18 cellular contexts compared by ENCODE assay signal in the genomic region with DNA sequence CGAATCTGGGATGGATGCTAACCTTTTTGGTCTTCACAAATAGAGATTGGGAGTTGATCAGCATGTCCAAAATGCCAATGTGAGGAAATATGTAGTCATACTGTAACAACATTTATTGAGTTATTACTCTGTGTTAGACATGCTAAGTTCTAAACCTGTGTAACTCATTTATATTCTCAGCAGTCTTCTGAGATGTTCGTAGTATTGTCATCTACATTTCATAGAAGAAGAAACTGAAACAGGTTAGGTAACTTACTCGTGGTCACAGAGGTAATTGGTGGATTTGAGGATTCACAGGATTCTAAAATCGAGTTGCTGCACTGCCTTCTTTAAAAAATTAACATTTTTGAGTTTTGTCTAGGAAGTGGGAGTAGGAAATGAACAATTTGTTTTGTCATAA.
DNase-seq lines count a peak whose midpoint lies in the region; ATAC-seq and TF ChIP-seq lines count a peak whose summit lies in the region.
"Had no signal": no experiment of that assay in that cellular context is flagged by ENCODE, and none has a peak within 500 bp of the region (broad histone marks: within the 10 kb centered on the region; RNA-seq: fewer than 3 reads in every experiment).

No MANE protein-coding gene starts in this region.

- H3K4me3 Mint-ChIP-seq in T-helper 2 cell treated with Interferon-gamma antibody and Interleukin-4, amounts not matched to agents 5 μg/mL and 100 μg/mL, for 36 hours = peak overlapping the region; percentile 85
- peak overlapping the region; percentile 69 to 81 (median 72) for H3K4me3 Mint-ChIP-seq in T-cell
- peak overlapping the region; percentile 68 to 95 (median 83) for H3K4me3 Mint-ChIP-seq in immature natural killer cell

- peaks cover 27% of the 10 kb centered on the region for H3K36me3 Mint-ChIP-seq in T-helper 2 cell treated with Interferon-gamma antibody and Interleukin-4, amounts not matched to agents 5 μg/mL and 100 μg/mL, for 36 hours (ENCODE audit: low read depth)
- H3K36me3 Mint-ChIP-seq in T-cell (peaks cover 10% of the 10 kb centered on the region), immature natural killer cell (peaks cover 3 to 12% (median 3%) of the 10 kb centered on the region in 3 donors)

- CTCF ChIA-PET in T-cell (lab: Charles Lee) (interaction anchor here (0.6 to 2.3 kb wide), 4 partner anchors 13 to 324 kb away, joined by 3 to 8 read pairs (median 4); no protein-coding TSS in a partner anchor), RWPE1 (lab: Yijun Ruan, JAX) (no interaction called here)

- H3K4me1 Mint-ChIP-seq in T-helper 2 cell treated with Interferon-gamma antibody and Interleukin-4, amounts not matched to agents 5 μg/mL and 100 μg/mL, for 36 hours (ENCODE audit: low read depth) = peaks cover 73% of the 10 kb centered on the region
- H3K4me1 Mint-ChIP-seq in T-cell = peaks cover 72 to 78% (median 75%) of the 10 kb centered on the region in 3 donors
- peaks cover 74 to 89% of the 10 kb centered on the region in 2 donors for H3K4me1 Mint-ChIP-seq in immature natural killer cell

- no peaks in the 10 kb centered on the region for H3K27me3 Mint-ChIP-seq in T-helper 2 cell treated with Interferon-gamma antibody and Interleukin-4, amounts not matched to agents 5 μg/mL and 100 μg/mL, for 36 hours (ENCODE audit: low read depth)
- H3K27me3 Mint-ChIP-seq in T-cell (no peaks in the 10 kb centered on the region), immature natural killer cell (ENCODE audit: low read depth in 3 of 3) (peaks cover 5 to 22% (median 9%) of the 10 kb centered on the region in 3 donors)

- H3K9me3 Mint-ChIP-seq in T-helper 2 cell treated with Interferon-gamma antibody and Interleukin-4, amounts not matched to agents 5 μg/mL and 100 μg/mL, for 36 hours = peaks cover 12% of the 10 kb centered on the region
- H3K9me3 Mint-ChIP-seq in T-cell = peaks cover 0 to 8% (median 0%) of the 10 kb centered on the region in 3 donors
- H3K9me3 Mint-ChIP-seq in immature natural killer cell = peaks cover 0 to 2% (median 0%) of the 10 kb centered on the region in 6 donors

- H3K27ac ChIP-seq in RWPE1 = no peak overlapping the region

- no peak for DNase-seq in T-helper 2 cell treated with Interferon-gamma antibody and Interleukin-4, amounts not matched to agents 5 μg/mL and 100 μg/mL, for 36 hours (ENCODE audit: low spot score)
- no peak for DNase-seq in T-helper 2 cell
- no peak for DNase-seq in T-cell
- peak; percentile 26 to 47 (median 45) for DNase-seq in immature natural killer cell
- no peak for DNase-seq in occipital lobe (lab: John Stamatoyannopoulos, UW)
- DNase-seq in Ammon's horn (ENCODE audit: low spot score) = no peak
- DNase-seq in RWPE1 (ENCODE audit: low spot score) = no peak
- DNase-seq: 8988T; effector CD4-positive, alpha-beta T cell; H7; Karpas-422; left ventricle myocardium superior; NCI-H1694; NCI-H446 treated with DMSO at 0.1 percent for 48 hours; retina; stimulated activated CD4-positive, alpha-beta T cell treated with anti-CD3 and anti-CD28 coated beads, Interleukin-2, amount 100 ng/mL, for 24 hours; upper lobe of left lung had no signal

- H3K27ac Mint-ChIP-seq in T-helper 2 cell treated with Interferon-gamma antibody and Interleukin-4, amounts not matched to agents 5 μg/mL and 100 μg/mL, for 36 hours = peak overlapping the region; percentile 93
- H3K27ac Mint-ChIP-seq in T-cell = peak overlapping the region; percentile 100
- H3K27ac Mint-ChIP-seq in immature natural killer cell = peak overlapping the region; percentile 90 to 99 (median 96)

- no peak for TF ChIP-seq CTCF in RWPE1 (conservative IDR thresholded peaks at IDR 0.05; ENCODE audit: low read depth)

- ATAC-seq in GM19035 (IDR thresholded peaks at IDR 0.05; ENCODE audit: unreplicated experiment) = peak; percentile 78
- peak; percentile 50 to 57 (median 53) for ATAC-seq in T-cell (replicated peaks in 1 of 4)
- ATAC-seq: left ventricle myocardium superior had no signal

- POLR2A ChIA-PET in T-cell (lab: Charles Lee) (interaction anchor here (1.0 to 2.7 kb wide), 5 partner anchors 11 to 19 kb away, joined by 3 to 9 read pairs (median 6); no protein-coding TSS in a partner anchor), RWPE1 (lab: Yijun Ruan, JAX; ENCODE audit: low non-redundant PET) (no interaction called here)

Comparison
In these comparisons a context has a peak if more than half of its experiments do, and no peak if none do; other contexts are left out.
1. DNase-seq: peak in immature natural killer cell (3 of 3); none in T-helper 2 cell treated with Interferon-gamma antibody and Interleukin-4, amounts not matched to agents 5 μg/mL and 100 μg/mL, for 36 hours (single experiment), T-helper 2 cell (0 of 5), T-cell (0 of 34), occipital lobe (single experiment), Ammon's horn (single experiment) and RWPE1 (single experiment).
2. Peak in every context shown above with its lines, with median percentiles within 50 percentile points of each other: H3K27ac Mint-ChIP-seq and H3K4me3 Mint-ChIP-seq.